In the genomic region with DNA sequence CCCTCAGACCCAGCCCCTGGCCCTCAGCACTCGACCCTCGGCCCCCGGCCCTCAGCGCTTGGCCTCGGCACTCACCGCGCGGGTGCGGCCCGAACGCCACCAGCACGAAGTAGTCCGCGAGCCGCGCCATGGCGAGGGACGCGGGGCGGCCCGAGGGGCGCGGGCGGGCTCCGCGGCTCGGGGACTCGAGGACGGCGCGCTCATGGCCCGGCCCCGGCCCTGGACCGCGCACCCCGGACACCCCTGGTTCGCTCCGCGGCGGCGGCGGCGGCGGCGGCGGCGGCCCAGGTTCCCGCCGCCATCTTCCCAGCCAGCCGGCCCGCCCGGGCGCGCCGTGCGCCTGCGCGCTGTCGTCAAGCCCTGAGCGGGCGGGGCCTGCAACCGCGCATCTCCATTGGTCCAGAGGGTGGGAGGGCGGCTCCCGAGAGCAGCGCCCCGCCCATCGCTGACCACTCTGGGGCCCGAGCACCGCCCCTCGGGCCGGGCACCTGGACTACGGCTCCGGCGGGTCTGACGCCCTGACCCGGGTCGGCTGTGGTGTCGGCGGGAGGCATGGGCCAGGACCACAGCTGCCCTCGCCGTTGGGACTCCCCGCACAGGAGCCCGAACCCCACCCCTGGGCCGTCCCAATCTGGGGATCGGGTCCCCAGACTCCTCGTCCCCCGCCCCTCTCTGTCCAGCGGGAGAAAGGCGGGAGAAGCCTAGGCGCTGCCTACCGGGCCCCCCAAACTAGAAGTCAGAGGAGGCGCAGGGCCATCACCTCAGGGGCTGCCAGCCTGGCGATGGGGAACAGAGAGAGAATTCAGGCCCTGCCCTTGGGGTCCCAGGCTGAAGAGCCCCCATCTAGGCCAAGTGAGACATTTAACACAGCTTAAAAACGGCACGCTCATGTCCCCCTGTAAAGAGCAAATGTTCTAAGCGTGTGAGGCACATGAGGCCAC, we compare ENCODE assay signal across 8 cellular contexts. TPM values are rescaled to one million over a fixed set of nuclear protein-coding genes. Genes with fewer than 3 reads are reported as not detected.
DNase-seq lines count a peak whose midpoint lies in the region; ATAC-seq, FAIRE-seq and TF ChIP-seq lines count a peak whose summit lies in the region.

TSS of gene SBF1 (minus strand) at position 325 of the 941 bp plus-strand sequence. CDS start at position 130, 195 bp downstream.

- H3K36me3 ChIP-seq in OCI-LY3 (replicated peaks; ENCODE audit: low read depth, low read length) (no peaks in the 10 kb centered on the region), endothelial cell of umbilical vein (ENCODE audit: control insufficient read depth in 2 of 2, extremely low read depth in 1 of 2, insufficient read depth in 2 of 2, low read length in 2 of 2) (no peaks in the 10 kb centered on the region)

- H4K20me1 ChIP-seq in OCI-LY3 (ENCODE audit: insufficient read depth, low read length), result peaks cover 18% of the 10 kb centered on the region
- peaks cover 3% of the 10 kb centered on the region for H4K20me1 ChIP-seq in endothelial cell of umbilical vein (replicated peaks; ENCODE audit: control insufficient read depth, extremely low read depth, insufficient read depth, low read length)

- peak within 1 kb of the TSS; percentile 94 for H3K27ac Mint-ChIP-seq in CD4-positive, alpha-beta T cell
- H3K27ac Mint-ChIP-seq in mesothelial cell of epicardium, result peak within 1 kb of the TSS; percentile 95

- no peak for TF ChIP-seq CTCF in CD4-positive, alpha-beta T cell (IDR thresholded peaks at IDR 0.05)
- TF ChIP-seq CTCF in OCI-LY3 (IDR thresholded peaks at IDR 0.05; ENCODE audit: low read depth, low read length) (no peak), endothelial cell of umbilical vein (IDR thresholded peaks at IDR 0.05; ENCODE audit: extremely low read depth in 1 of 2, insufficient read depth in 1 of 2, low read depth in 1 of 2, low read length in 2 of 2) (no peak), mesothelial cell of epicardium (IDR thresholded peaks at IDR 0.05; ENCODE audit: unreplicated experiment) (no peak)

- CTCF ChIA-PET in CD4-positive, alpha-beta T cell (lab: Charles Lee), result interaction anchor here (0.7 to 1.5 kb wide), 3 partner anchors 23 to 133 kb away, joined by 3 to 4 read pairs (median 3); partner anchors contain the start of gene SCO2
- CTCF ChIA-PET in endothelial cell of umbilical vein (lab: Charles Lee), result interaction anchor here (1.6 kb wide), 1 partner anchor 22 kb away, joined by 8 read pairs; no protein-coding TSS in a partner anchor

- peak; percentile 73 to 88 (median 82) for DNase-seq in CD4-positive, alpha-beta T cell
- peak; percentile 48 for DNase-seq in HS-5 (ENCODE audit: low read depth)
- peak; percentile 85 for DNase-seq in activated T-cell treated with anti-CD3 and anti-CD28 coated beads for 24 hours (ENCODE audit: low read depth)
- peak; percentile 89 for DNase-seq in endothelial cell of umbilical vein (ENCODE audit: low read depth, low spot score)
- peak; percentile 91 to 94 for DNase-seq in mesothelial cell of epicardium (ENCODE audit: low spot score in 2 of 2, unreplicated experiment in 2 of 2)
- DNase-seq in stimulated activated CD8-positive, alpha-beta memory T cell treated with anti-CD3 and anti-CD28 coated beads, Interleukin-15, amount 100 ng/mL, for 24 hours (ENCODE audit: low read depth), result peak; percentile 79

- no TSS peak for BruUV-seq in endothelial cell of umbilical vein (replicated peaks; lab: Mats Ljungman, UMichigan)

- peaks cover 47% of the 10 kb centered on the region for H3K4me1 Mint-ChIP-seq in CD4-positive, alpha-beta T cell (ENCODE audit: low read depth)
- H3K4me1 Mint-ChIP-seq in mesothelial cell of epicardium, result peaks cover 37% of the 10 kb centered on the region

- H3K27me3 Mint-ChIP-seq in CD4-positive, alpha-beta T cell, result no peaks in the 10 kb centered on the region
- peaks cover 21% of the 10 kb centered on the region for H3K27me3 Mint-ChIP-seq in mesothelial cell of epicardium (ENCODE audit: low read depth)

- ATAC-seq in CD4-positive, alpha-beta T cell (ENCODE audit: poor library complexity), result peak; percentile 64
- peak; percentile 67 for ATAC-seq in GM19452 (IDR thresholded peaks at IDR 0.05; ENCODE audit: unreplicated experiment)

- peak; percentile 81 for FAIRE-seq in endothelial cell of umbilical vein (lab: Jason Lieb, UNC)

- H3K79me2 ChIP-seq in OCI-LY3 (ENCODE audit: low read length) (peaks cover 41% of the 10 kb centered on the region), endothelial cell of umbilical vein (ENCODE audit: control insufficient read depth, insufficient read depth, low read length) (peaks cover 42% of the 10 kb centered on the region)

- H3K4me1 ChIP-seq in OCI-LY3 (ENCODE audit: low read length) (peaks cover 23% of the 10 kb centered on the region), endothelial cell of umbilical vein (ENCODE audit: control insufficient read depth, extremely low read depth, insufficient read depth, low read length) (peaks cover 14% of the 10 kb centered on the region)

- H3K4me3 ChIP-seq in OCI-LY3 (ENCODE audit: low read length) (peak within 1 kb of the TSS; percentile 97), endothelial cell of umbilical vein (replicated peaks in 1 of 3; ENCODE audit: insufficient read depth in 1 of 3, low read depth in 1 of 3, low read length in 3 of 3) (peak within 1 kb of the TSS; percentile 54 to 77 (median 58))

- intact Hi-C loops in CD4-positive, alpha-beta T cell (cut with DNase I, micrococcal nuclease), result loop anchor here in 1 of 2 experiments (5.0 kb wide), 2 partner anchors 32 to 52 kb away; partner anchors contain the start of genes LMF2, NCAPH2 and SCO2
- intact Hi-C loops in endothelial cell of umbilical vein (cut with micrococcal nuclease), result loop anchor here (2.0 kb wide), 1 partner anchor 24 kb away; no protein-coding TSS in a partner anchor

- no peaks in the 10 kb centered on the region for H3K9me3 Mint-ChIP-seq in CD4-positive, alpha-beta T cell
- no peaks in the 10 kb centered on the region for H3K9me3 Mint-ChIP-seq in mesothelial cell of epicardium

- no peaks in the 10 kb centered on the region for H3K9me3 ChIP-seq in CD4-positive, alpha-beta T cell (ENCODE audit: control insufficient read depth, low read length)
- H3K9me3 ChIP-seq in OCI-LY3 (ENCODE audit: insufficient read depth, low read length), result no peaks in the 10 kb centered on the region
- H3K9me3 ChIP-seq in endothelial cell of umbilical vein (replicated peaks; ENCODE audit: control insufficient read depth, insufficient read depth, low read length), result no peaks in the 10 kb centered on the region

- peak within 1 kb of the TSS; percentile 94 for H3K4me2 ChIP-seq in OCI-LY3 (ENCODE audit: low read length)
- peak within 1 kb of the TSS; percentile 66 for H3K4me2 ChIP-seq in endothelial cell of umbilical vein (ENCODE audit: insufficient read depth, low read length)

- no peak for TF ChIP-seq POLR2A in endothelial cell of umbilical vein (IDR thresholded peaks at IDR 0.05; ENCODE audit: low read depth, low read length)

- no peaks in the 10 kb centered on the region for H3K27me3 ChIP-seq in CD4-positive, alpha-beta T cell (ENCODE audit: control insufficient read depth, insufficient read depth, low read length)
- H3K27me3 ChIP-seq in OCI-LY3 (ENCODE audit: low read depth, low read length) (no peaks in the 10 kb centered on the region), endothelial cell of umbilical vein (ENCODE audit: control insufficient read depth in 2 of 2, insufficient read depth in 2 of 2, low read length in 2 of 2) (peaks cover 4% of the 10 kb centered on the region in 2 experiments)

- peak within 1 kb of the TSS; percentile 94 for H3K27ac ChIP-seq in CD4-positive, alpha-beta T cell (ENCODE audit: low read depth, low read length)
- no peak within 1 kb of the TSS for H3K27ac ChIP-seq in OCI-LY3 (ENCODE audit: low read length)
- peak within 1 kb of the TSS; percentile 24 for H3K27ac ChIP-seq in endothelial cell of umbilical vein (ENCODE audit: insufficient read depth, low read depth, low read length)

- dilution Hi-C loops in endothelial cell of umbilical vein (cut with MboI; ENCODE audit: extremely low pct_ligation_motif_present, low sequenced_read_pairs), result no loop called here

- H3K9ac ChIP-seq in OCI-LY3 (ENCODE audit: low read length) (peak within 1 kb of the TSS; percentile 80), endothelial cell of umbilical vein (replicated peaks; ENCODE audit: extremely low read depth, insufficient read depth, low read length) (peak within 1 kb of the TSS; percentile 76)

- H3K9me1 ChIP-seq in endothelial cell of umbilical vein (replicated peaks; ENCODE audit: control insufficient read depth, extremely low read depth, insufficient read depth, low read length), result no peaks in the 10 kb centered on the region

- H2AFZ ChIP-seq in OCI-LY3 (ENCODE audit: low read depth, low read length), result peak within 1 kb of the TSS; percentile 83
- peak within 1 kb of the TSS; percentile 91 for H2AFZ ChIP-seq in endothelial cell of umbilical vein (ENCODE audit: low read depth, low read length)

- peaks cover 15% of the 10 kb centered on the region for H3K36me3 Mint-ChIP-seq in CD4-positive, alpha-beta T cell (ENCODE audit: low read depth)
- no peaks in the 10 kb centered on the region for H3K36me3 Mint-ChIP-seq in mesothelial cell of epicardium

- peak within 1 kb of the TSS; percentile 92 for H3K4me3 Mint-ChIP-seq in CD4-positive, alpha-beta T cell
- peak within 1 kb of the TSS; percentile 95 for H3K4me3 Mint-ChIP-seq in mesothelial cell of epicardium

- POLR2A ChIA-PET in CD4-positive, alpha-beta T cell (lab: Charles Lee), result interaction anchor here (0.8 to 1.3 kb wide), 2 partner anchors 33 to 146 kb away, joined by 4 read pairs; partner anchors contain the start of genes LMF2 and NCAPH2
- POLR2A ChIA-PET in endothelial cell of umbilical vein (lab: Charles Lee), result no interaction called here

TF ChIP-seq in endothelial cell of umbilical vein, 7 proteins besides CTCF, POLR2A, EP300 and RAD21:
- TF ChIP-seq POLR2AphosphoS5 (IDR thresholded peaks at IDR 0.05; ENCODE audit: insufficient read depth, low read depth, low read length), result peak; percentile 13
- TF ChIP-seq JUN (IDR thresholded peaks at IDR 0.05; ENCODE audit: borderline replicate concordance, insufficient read depth, insufficient read length, low read depth), result no peak

RNA-seq across cellular contexts. Expression of gene SBF1, which starts in this region (rescaled TPM):
- total RNA-seq in CD4-positive, alpha-beta T cell, result 100 to 1,000 TPM; 220 to 227 TPM
- total RNA-seq in endothelial cell of umbilical vein (67.2 and 68.6 TPM in 2 replicates), mesothelial cell of epicardium (95.8 to 106 TPM (median 105 TPM) in 3 replicates)
- 36.3 and 40.0 TPM in 2 replicates for polyA plus RNA-seq in endothelial cell of umbilical vein
- polyA plus RNA-seq in endothelial cell of umbilical vein (2011; cell fraction: cytosol; rRNA removed), result 21.1 and 30.2 TPM in 2 replicates
- 112 and 127 TPM in 2 replicates for polyA plus RNA-seq in endothelial cell of umbilical vein (2011; cell fraction: nucleus; rRNA removed)
- polyA plus RNA-seq in endothelial cell of umbilical vein (2012), result 24.1 and 39.3 TPM in 2 replicates
- polyA minus RNA-seq in endothelial cell of umbilical vein, result 42.8 and 65.0 TPM in 2 replicates
- 30.7 TPM for polyA minus RNA-seq in endothelial cell of umbilical vein (2011; cell fraction: cytosol; rRNA and poly(A)+ RNA removed)
- 58.4 and 79.4 TPM in 2 replicates for polyA minus RNA-seq in endothelial cell of umbilical vein (2011; cell fraction: nucleus; rRNA and poly(A)+ RNA removed)
